1 cellular context compared by ENCODE assay signal in the genomic region with DNA sequence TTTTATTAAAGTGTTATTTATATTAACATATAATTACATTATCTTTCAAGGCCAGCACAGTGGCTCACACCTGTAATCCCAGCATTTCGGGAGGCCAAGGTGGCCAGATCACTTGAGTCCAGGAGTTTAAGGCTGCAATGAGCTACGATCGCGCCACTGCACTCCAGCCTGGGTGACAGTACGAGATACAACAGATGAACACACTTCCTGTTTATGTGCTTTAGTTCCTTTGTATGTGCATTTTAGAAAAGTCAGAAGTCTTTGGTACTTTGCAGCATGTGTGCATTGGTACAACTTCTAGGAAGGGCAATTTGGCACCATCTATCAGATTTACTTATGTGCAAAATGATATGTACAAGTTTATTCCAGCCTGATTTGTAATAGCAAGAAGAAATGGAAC.
A peak's percentile ranks its signal among the peaks of the same experiment; 100 is the strongest.
TF ChIP-seq lines count a peak whose summit lies in the region.

No MANE protein-coding gene starts in this region.

TF ChIP-seq in GM12891, 5 proteins besides CTCF, POLR2A, EP300 and RAD21:
- TF ChIP-seq SPI1 (IDR thresholded peaks at IDR 0.05; ENCODE audit: low read depth, low read length) (0 out of 2 replicates have a peak, but pooled peaks have one; percentile 3), PAX5 (IDR thresholded peaks at IDR 0.05; ENCODE audit: insufficient read depth, low read length, severe bottlenecking) (no peak)
